In genomic region chr6:108002365-108003221, GRCh38 we compare ENCODE assay signal across 1 cellular context.
TF ChIP-seq lines count a peak whose summit lies in the region.

No MANE protein-coding gene starts in this region.

TF ChIP-seq in K562, 482 proteins besides CTCF, POLR2A, EP300 and RAD21 (continued from another document):
- TF ChIP-seq ZNF318 (IDR thresholded peaks at IDR 0.05; ENCODE audit: borderline replicate concordance in 1 of 2, low read depth in 1 of 2), result peak in 1 of 2 experiments; percentile 26; a peak in 1 of 4 replicates
- TF ChIP-seq BACH1 (tag; IDR thresholded peaks at IDR 0.05), result peak; percentile 40; the same call in 1 of the 2 replicates
- TF ChIP-seq MNT (conservative IDR thresholded peaks at IDR 0.05), result peak in 1 of 2 experiments; percentile 55; a peak in 1 of 4 replicates
- TF ChIP-seq ZNF592 (IDR thresholded peaks at IDR 0.05), result peak; percentile 48; the same call in 1 of the 2 replicates
- peak; percentile 54 for TF ChIP-seq L3MBTL2 (IDR thresholded peaks at IDR 0.05)
- no peak for TF ChIP-seq TRIM25 (IDR thresholded peaks at IDR 0.05; ENCODE audit: borderline replicate concordance)
- TF ChIP-seq RAD51 (IDR thresholded peaks at IDR 0.05; ENCODE audit: borderline replicate concordance, low read depth), result peak; percentile 30; the same call in 1 of the 2 replicates
- TF ChIP-seq FOXK2 (conservative IDR thresholded peaks at IDR 0.05 in 1 of 2, IDR thresholded peaks at IDR 0.05 in 1 of 2; ENCODE audit: low read depth in 2 of 2), result peak; percentile 54 to 70; a peak in 2 of 4 replicates
- TF ChIP-seq ATF3 (IDR thresholded peaks at IDR 0.05), result peak; percentile 79
- no peak for TF ChIP-seq ATF3 (CRISPR knock-in tag; conservative IDR thresholded peaks at IDR 0.05)
- TF ChIP-seq CREM (IDR thresholded peaks at IDR 0.05; ENCODE audit: low read depth), result no peak
- TF ChIP-seq JUND (IDR thresholded peaks at IDR 0.05; ENCODE audit: borderline replicate concordance, low read depth, low read length), result peak; percentile 55; the same call in 1 of the 2 replicates
- peak; percentile 82; the same call in 2 of the 3 replicates for TF ChIP-seq JUND (tag; IDR thresholded peaks at IDR 0.05; ENCODE audit: borderline replicate concordance, low read depth, low read length)
- peak; percentile 84 for TF ChIP-seq PKNOX1 (IDR thresholded peaks at IDR 0.05)
- no peak for TF ChIP-seq PBX2 (CRISPR knock-in tag; IDR thresholded peaks at IDR 0.05; ENCODE audit: low read depth)
- peak; percentile 59 for TF ChIP-seq PBX2 (tag; conservative IDR thresholded peaks at IDR 0.05; ENCODE audit: low read depth)
- peak; percentile 59 for TF ChIP-seq MEIS2 (IDR thresholded peaks at IDR 0.05; ENCODE audit: partially characterized antibody)
- TF ChIP-seq ZNF280A (IDR thresholded peaks at IDR 0.05; ENCODE audit: low read depth, partially characterized antibody), result no peak
